Comparison of ENCODE assay signal across 23 cellular contexts in the genomic region with DNA sequence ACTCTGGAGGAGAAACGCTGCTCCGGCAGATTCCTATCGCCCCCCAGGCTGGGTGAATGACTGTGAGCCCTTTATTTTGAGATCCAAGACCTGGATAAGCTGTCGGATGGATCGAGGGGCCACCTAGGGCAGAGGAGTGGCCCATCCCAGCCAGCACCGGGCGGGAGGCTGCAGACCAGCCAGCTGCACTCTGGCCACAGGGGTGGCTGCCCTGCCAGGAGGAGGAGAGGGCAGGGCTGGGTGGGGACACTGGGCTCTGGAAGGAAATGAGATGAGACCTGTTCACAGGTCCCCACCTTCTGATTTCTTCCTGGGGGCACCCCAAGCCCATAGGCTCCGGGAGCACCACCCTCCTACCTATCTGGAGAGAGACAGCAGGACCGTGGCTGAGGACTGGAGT.
A peak's percentile ranks its signal among the peaks of the same experiment; 100 is the strongest.
DNase-seq lines count a peak whose midpoint lies in the region; ATAC-seq and TF ChIP-seq lines count a peak whose summit lies in the region.
"Had no signal": no experiment of that assay in that cellular context is flagged by ENCODE, and none has a peak within 500 bp of the region (broad histone marks: within the 10 kb centered on the region; RNA-seq: fewer than 3 reads in every experiment).

No MANE protein-coding gene starts in this region.

- no peaks in the 10 kb centered on the region for H3K36me3 Mint-ChIP-seq in chondrocyte (ENCODE audit: low read depth)
- H3K36me3 Mint-ChIP-seq in stimulated activated effector memory CD8-positive, alpha-beta T cell treated with anti-CD3 and anti-CD28 coated beads, Interleukin-12 subunit alpha, Interleukin-12 subunit beta, amount 100 ng/mL, for 72 hours, result no peaks in the 10 kb centered on the region
- H3K36me3 Mint-ChIP-seq: CD14-positive monocyte; CD4-positive, alpha-beta memory T cell; CD4-positive, CD25-positive, alpha-beta regulatory T cell; CD8-positive, alpha-beta memory T cell had no signal

- H3K79me1 ChIP-seq in neuronal stem cell (ENCODE audit: low read depth, low read length), result no peaks in the 10 kb centered on the region

- no peak overlapping the region for H3K23ac ChIP-seq in neuronal stem cell (ENCODE audit: low read depth, low read length, poor library complexity)

- H2AFZ ChIP-seq in neuronal stem cell (ENCODE audit: low read length), result no peak overlapping the region

- H3K14ac ChIP-seq in neuronal stem cell (ENCODE audit: low read length), result no peak overlapping the region

- no peak overlapping the region for H3K9ac ChIP-seq in neuronal stem cell (ENCODE audit: low read depth, low read length, poor library complexity)
- H3K9ac ChIP-seq: BLaER1 had no signal

- TF ChIP-seq CTCF in chondrocyte (IDR thresholded peaks at IDR 0.05), result no peak

- no peak overlapping the region for H3K27ac Mint-ChIP-seq in chondrocyte (ENCODE audit: unreplicated experiment)
- H3K27ac Mint-ChIP-seq in stimulated activated effector memory CD8-positive, alpha-beta T cell treated with anti-CD3 and anti-CD28 coated beads, Interleukin-12 subunit alpha, Interleukin-12 subunit beta, amount 100 ng/mL, for 72 hours, result no peak overlapping the region
- H3K27ac Mint-ChIP-seq: CD14-positive monocyte; CD4-positive, alpha-beta memory T cell; CD4-positive, CD25-positive, alpha-beta regulatory T cell; CD8-positive, alpha-beta memory T cell had no signal

- H3K4me1 Mint-ChIP-seq in chondrocyte (ENCODE audit: low read depth), result no peaks in the 10 kb centered on the region
- no peaks in the 10 kb centered on the region for H3K4me1 Mint-ChIP-seq in stimulated activated effector memory CD8-positive, alpha-beta T cell treated with anti-CD3 and anti-CD28 coated beads, Interleukin-12 subunit alpha, Interleukin-12 subunit beta, amount 100 ng/mL, for 72 hours
- H3K4me1 Mint-ChIP-seq: CD14-positive monocyte; CD4-positive, alpha-beta memory T cell; CD8-positive, alpha-beta memory T cell had no signal

- no CpG with 5 or more reads among the region's 9 CpGs for WGBS in neuronal stem cell (ENCODE audit: extremely low coverage in 2 of 2, insufficient read length in 2 of 2, insufficient replicate concordance in 1 of 2), 2 donors

- H2AK5ac ChIP-seq in neuronal stem cell (ENCODE audit: low read depth, low read length), result no peak overlapping the region

- H3K9me3 ChIP-seq in neuronal stem cell (replicated peaks in 1 of 2; ENCODE audit: control insufficient read depth in 2 of 2, insufficient read depth in 1 of 2, low read depth in 1 of 2, low read length in 2 of 2), result no peaks in the 10 kb centered on the region
- H3K9me3 ChIP-seq: BE2C, BLaER1 had no signal

- H3K36me3 ChIP-seq in neuronal stem cell (replicated peaks in 1 of 2; ENCODE audit: control insufficient read depth in 2 of 2, insufficient read depth in 2 of 2, low read length in 2 of 2), result no peaks in the 10 kb centered on the region
- H3K36me3 ChIP-seq: BLaER1 had no signal

- no peak overlapping the region for H2BK15ac ChIP-seq in neuronal stem cell (ENCODE audit: low read length)

- no peak overlapping the region for H3K4me2 ChIP-seq in neuronal stem cell (ENCODE audit: insufficient read depth, low read length, poor library complexity, severe bottlenecking)

- DNase-seq in chondrocyte (ENCODE audit: low spot score) (peak; percentile 63), neuronal stem cell (ENCODE audit: low spot score) (no peak), NCI-H128 (lab: John Stamatoyannopoulos, UW; ENCODE audit: unreplicated experiment) (no peak)
- DNase-seq in stimulated activated effector memory CD8-positive, alpha-beta T cell treated with anti-CD3 and anti-CD28 coated beads, Interleukin-12 subunit alpha, Interleukin-12 subunit beta, amount 100 ng/mL, for 72 hours (ENCODE audit: low spot score in 2 of 2), result no peak
- DNase-seq: 8988T; ACHN; BE2C; C1 segment of cervical spinal cord; CD4-positive, alpha-beta memory T cell; CD4-positive, CD25-positive, alpha-beta regulatory T cell; CD8-positive, alpha-beta memory T cell; COR-L47; DMS 273 treated with DMSO at 0.1 percent for 48 hours; DMS153; DMS53; DMS79; DND-41; GF-D8 had no signal

- H2BK12ac ChIP-seq in neuronal stem cell (ENCODE audit: low read length), result no peak overlapping the region

- no peak overlapping the region for H3K4me3 ChIP-seq in neuronal stem cell (ENCODE audit: low read length in 2 of 2)
- H3K4me3 ChIP-seq: BLaER1, GM12878 had no signal

- no peak overlapping the region for H2BK5ac ChIP-seq in neuronal stem cell (ENCODE audit: low read length)

- H3K9me3 Mint-ChIP-seq in chondrocyte (ENCODE audit: low read depth), result no peaks in the 10 kb centered on the region
- no peaks in the 10 kb centered on the region for H3K9me3 Mint-ChIP-seq in stimulated activated effector memory CD8-positive, alpha-beta T cell treated with anti-CD3 and anti-CD28 coated beads, Interleukin-12 subunit alpha, Interleukin-12 subunit beta, amount 100 ng/mL, for 72 hours
- H3K9me3 Mint-ChIP-seq: CD14-positive monocyte had no signal

- peaks cover 16% of the 10 kb centered on the region for H3K27me3 Mint-ChIP-seq in chondrocyte (ENCODE audit: low read depth)
- H3K27me3 Mint-ChIP-seq: CD4-positive, CD25-positive, alpha-beta regulatory T cell had no signal

- no peak overlapping the region for H3K4me3 Mint-ChIP-seq in chondrocyte (ENCODE audit: unreplicated experiment)
- H3K4me3 Mint-ChIP-seq in stimulated activated effector memory CD8-positive, alpha-beta T cell treated with anti-CD3 and anti-CD28 coated beads, Interleukin-12 subunit alpha, Interleukin-12 subunit beta, amount 100 ng/mL, for 72 hours, result no peak overlapping the region
- H3K4me3 Mint-ChIP-seq: CD14-positive monocyte; CD4-positive, alpha-beta memory T cell; CD4-positive, CD25-positive, alpha-beta regulatory T cell; CD8-positive, alpha-beta memory T cell had no signal

- H3K4ac ChIP-seq in neuronal stem cell (ENCODE audit: low read length), result no peak overlapping the region

- H3K4me1 ChIP-seq in neuronal stem cell (ENCODE audit: control insufficient read depth in 2 of 2, insufficient read depth in 1 of 2, low read depth in 1 of 2, low read length in 2 of 2), result peaks cover 0 to 16% of the 10 kb centered on the region in 2 donors

- H2BK120ac ChIP-seq in neuronal stem cell (ENCODE audit: low read depth, low read length), result peak overlapping the region; percentile 36

- ATAC-seq in stimulated activated effector memory CD8-positive, alpha-beta T cell treated with anti-CD3 and anti-CD28 coated beads, Interleukin-12 subunit alpha, Interleukin-12 subunit beta, amount 100 ng/mL, for 72 hours, result peak; percentile 17
- ATAC-seq in HG03565 (IDR thresholded peaks at IDR 0.05; ENCODE audit: unreplicated experiment), result no peak
- no peak for ATAC-seq in GM21447 (IDR thresholded peaks at IDR 0.05; ENCODE audit: unreplicated experiment)
- ATAC-seq: GM12878 had no signal

- H3K18ac ChIP-seq in neuronal stem cell (ENCODE audit: low read length), result no peak overlapping the region

- no peak overlapping the region for H3K27ac ChIP-seq in neuronal stem cell (replicated peaks; ENCODE audit: low read length)
- H3K27ac ChIP-seq: BLaER1 had no signal

- peak overlapping the region; percentile 47 for H4K91ac ChIP-seq in neuronal stem cell (ENCODE audit: low read depth, low read length, poor library complexity)

- no peak overlapping the region for H4K8ac ChIP-seq in neuronal stem cell (ENCODE audit: low read depth, low read length)

- peaks cover 0 to 37% (median 0%) of the 10 kb centered on the region in 3 experiments for H3K27me3 ChIP-seq in neuronal stem cell (ENCODE audit: control insufficient read depth in 3 of 3, insufficient read depth in 3 of 3, low read depth in 1 of 3, low read length in 3 of 3)
- H3K27me3 ChIP-seq: BE2C had no signal
